ENCODE assay signal across 9 cellular contexts in the genomic region with DNA sequence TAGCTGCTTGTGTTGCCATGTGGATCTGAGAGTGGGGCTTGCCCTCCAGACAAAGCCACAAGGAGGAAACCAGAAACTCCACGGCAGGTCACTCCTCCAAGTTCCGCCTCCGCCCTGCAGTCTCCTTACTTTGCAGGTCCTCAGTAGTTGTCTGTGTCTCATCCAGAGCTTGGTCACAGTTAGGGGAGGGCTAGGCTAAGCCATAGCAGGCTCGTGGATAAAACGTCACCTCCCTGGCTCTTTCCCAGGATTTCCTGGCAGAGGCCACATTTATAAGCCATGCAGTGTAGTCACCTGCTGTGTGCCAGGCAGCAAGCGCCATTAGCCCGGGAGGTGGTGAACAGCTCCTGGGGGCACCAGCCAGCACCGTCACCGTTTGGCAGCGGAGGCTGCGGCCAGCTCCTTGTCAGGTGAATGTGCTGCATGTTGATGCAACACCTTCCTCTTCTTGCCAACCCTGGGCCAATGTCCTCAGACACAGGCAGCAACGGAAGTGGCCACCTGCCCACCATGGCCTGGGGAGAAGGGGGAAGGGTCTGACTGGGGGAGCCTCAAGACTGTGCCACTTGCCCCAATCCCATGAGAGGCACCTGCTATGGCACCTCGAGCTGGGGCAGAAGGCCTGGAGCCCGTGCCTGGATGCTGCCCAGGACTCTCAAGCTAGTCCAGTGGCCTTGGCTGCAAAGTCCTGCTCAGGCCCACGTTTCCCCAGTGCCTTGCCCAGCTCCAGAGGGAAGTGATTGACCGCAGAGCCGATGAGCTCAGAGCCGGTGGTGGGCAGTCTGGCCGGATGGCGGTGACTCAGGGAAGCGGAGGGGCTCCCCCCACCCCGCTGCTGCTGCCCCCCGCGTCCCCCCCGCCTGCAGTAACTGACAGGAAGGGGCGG. TPM values are rescaled to one million over a fixed set of nuclear protein-coding genes. Genes with fewer than 3 reads are reported as not detected.
DNase-seq lines count a peak whose midpoint lies in the region; ATAC-seq and TF ChIP-seq lines count a peak whose summit lies in the region.
"Had no signal": no experiment of that assay in that cellular context is flagged by ENCODE, and none has a peak within 500 bp of the region (broad histone marks: within the 10 kb centered on the region; RNA-seq: fewer than 3 reads in every experiment).

No MANE protein-coding gene starts in this region.

- no peak overlapping the region for H3K4me3 ChIP-seq in WERI-Rb-1 (ENCODE audit: low read depth, low read length)
- H3K4me3 ChIP-seq: A549 had no signal

- H3K27me3 ChIP-seq in WERI-Rb-1 (ENCODE audit: insufficient read depth, low read depth, severe bottlenecking): no peaks in the 10 kb centered on the region

- peak; percentile 67 to 82 for ATAC-seq in left cardiac atrium

- H3K9me3 ChIP-seq in WERI-Rb-1 (ENCODE audit: severe bottlenecking): no peaks in the 10 kb centered on the region
- H3K9me3 ChIP-seq: A549 had no signal

- peak in 2 of 3 experiments; percentile 47 to 75 for DNase-seq in NCI-H1417 (lab: John Stamatoyannopoulos, UW)
- no peak for DNase-seq in NCI-H1417 treated with DMSO at 0.1 percent for 48 hours (lab: John Stamatoyannopoulos, UW)
- DNase-seq in OCI-M1 (lab: John Stamatoyannopoulos, UW): peak; percentile 66
- peak; percentile 74 for DNase-seq in activated effector memory CD4-positive, alpha-beta T cell treated with anti-CD3 and anti-CD28 coated beads, Interleukin-2, amount 50 U/mL, for 16 hours
- peak; percentile 72 for DNase-seq in left cardiac atrium
- DNase-seq in stimulated activated CD4-positive, alpha-beta T cell treated with anti-CD3 and anti-CD28 coated beads, Interleukin-4, amount 100 ng/mL, for 1 hour: peak; percentile 20
- no peak for DNase-seq in NCI-H1436 treated with DMSO at 0.1 percent for 48 hours (lab: John Stamatoyannopoulos, UW)
- DNase-seq in WERI-Rb-1: no peak

- TF ChIP-seq CTCF in WERI-Rb-1 (IDR thresholded peaks at IDR 0.05; ENCODE audit: low read depth, low read length): no peak

- intact Hi-C loops in left cardiac atrium (cut with DNase I): no loop called here

- no peak overlapping the region for H3K27ac ChIP-seq in WERI-Rb-1
- H3K27ac ChIP-seq: A549 had no signal

- H3K36me3 ChIP-seq in WERI-Rb-1: no peaks in the 10 kb centered on the region

RNA-seq across cellular contexts. Expression of gene SLCO4A1, which starts 39.0 kb away (rescaled TPM):
- total RNA-seq in left cardiac atrium: 10 to 100 TPM; 15.1 to 35.5 TPM

Comparison
In these comparisons a context has a peak if more than half of its experiments do, and no peak if none do; other contexts are left out.
1. DNase-seq: peak in NCI-H1417 (2 of 3), OCI-M1 (single experiment), activated effector memory CD4-positive, alpha-beta T cell treated with anti-CD3 and anti-CD28 coated beads, Interleukin-2, amount 50 U/mL, for 16 hours (single experiment), left cardiac atrium (single experiment) and stimulated activated CD4-positive, alpha-beta T cell treated with anti-CD3 and anti-CD28 coated beads, Interleukin-4, amount 100 ng/mL, for 1 hour (single experiment); none in NCI-H1417 treated with DMSO at 0.1 percent for 48 hours (single experiment), NCI-H1436 treated with DMSO at 0.1 percent for 48 hours (single experiment) and WERI-Rb-1 (single experiment).